In genomic region chr12:88578274-88578673, GRCh38 we compare ENCODE assay signal across 1 cellular context.
TF ChIP-seq lines count a peak whose summit lies in the region.

No MANE protein-coding gene starts in this region.

TF ChIP-seq in SK-N-SH treated with all-trans-retinoic acid at 6 μM for 48 hours, 23 proteins besides CTCF, POLR2A, EP300 and RAD21 (continued from another document):
- TF ChIP-seq, protein P1, sequence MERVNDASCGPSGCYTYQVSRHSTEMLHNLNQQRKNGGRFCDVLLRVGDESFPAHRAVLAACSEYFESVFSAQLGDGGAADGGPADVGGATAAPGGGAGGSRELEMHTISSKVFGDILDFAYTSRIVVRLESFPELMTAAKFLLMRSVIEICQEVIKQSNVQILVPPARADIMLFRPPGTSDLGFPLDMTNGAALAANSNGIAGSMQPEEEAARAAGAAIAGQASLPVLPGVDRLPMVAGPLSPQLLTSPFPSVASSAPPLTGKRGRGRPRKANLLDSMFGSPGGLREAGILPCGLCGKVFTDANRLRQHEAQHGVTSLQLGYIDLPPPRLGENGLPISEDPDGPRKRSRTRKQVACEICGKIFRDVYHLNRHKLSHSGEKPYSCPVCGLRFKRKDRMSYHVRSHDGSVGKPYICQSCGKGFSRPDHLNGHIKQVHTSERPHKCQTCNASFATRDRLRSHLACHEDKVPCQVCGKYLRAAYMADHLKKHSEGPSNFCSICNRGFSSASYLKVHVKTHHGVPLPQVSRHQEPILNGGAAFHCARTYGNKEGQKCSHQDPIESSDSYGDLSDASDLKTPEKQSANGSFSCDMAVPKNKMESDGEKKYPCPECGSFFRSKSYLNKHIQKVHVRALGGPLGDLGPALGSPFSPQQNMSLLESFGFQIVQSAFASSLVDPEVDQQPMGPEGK (CRISPR knock-in tag; IDR thresholded peaks at IDR 0.05; ENCODE audit: borderline replicate concordance): no peak
- TF ChIP-seq TSHZ2 (CRISPR knock-in tag; IDR thresholded peaks at IDR 0.05): no peak
- TF ChIP-seq, protein P2, sequence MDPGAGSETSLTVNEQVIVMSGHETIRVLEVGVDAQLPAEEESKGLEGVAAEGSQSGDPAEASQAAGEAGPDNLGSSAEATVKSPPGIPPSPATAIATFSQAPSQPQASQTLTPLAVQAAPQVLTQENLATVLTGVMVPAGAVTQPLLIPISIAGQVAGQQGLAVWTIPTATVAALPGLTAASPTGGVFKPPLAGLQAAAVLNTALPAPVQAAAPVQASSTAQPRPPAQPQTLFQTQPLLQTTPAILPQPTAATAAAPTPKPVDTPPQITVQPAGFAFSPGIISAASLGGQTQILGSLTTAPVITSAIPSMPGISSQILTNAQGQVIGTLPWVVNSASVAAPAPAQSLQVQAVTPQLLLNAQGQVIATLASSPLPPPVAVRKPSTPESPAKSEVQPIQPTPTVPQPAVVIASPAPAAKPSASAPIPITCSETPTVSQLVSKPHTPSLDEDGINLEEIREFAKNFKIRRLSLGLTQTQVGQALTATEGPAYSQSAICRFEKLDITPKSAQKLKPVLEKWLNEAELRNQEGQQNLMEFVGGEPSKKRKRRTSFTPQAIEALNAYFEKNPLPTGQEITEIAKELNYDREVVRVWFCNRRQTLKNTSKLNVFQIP (CRISPR knock-in tag; IDR thresholded peaks at IDR 0.05; ENCODE audit: borderline replicate concordance, low read depth): no peak
- TF ChIP-seq, protein P3, sequence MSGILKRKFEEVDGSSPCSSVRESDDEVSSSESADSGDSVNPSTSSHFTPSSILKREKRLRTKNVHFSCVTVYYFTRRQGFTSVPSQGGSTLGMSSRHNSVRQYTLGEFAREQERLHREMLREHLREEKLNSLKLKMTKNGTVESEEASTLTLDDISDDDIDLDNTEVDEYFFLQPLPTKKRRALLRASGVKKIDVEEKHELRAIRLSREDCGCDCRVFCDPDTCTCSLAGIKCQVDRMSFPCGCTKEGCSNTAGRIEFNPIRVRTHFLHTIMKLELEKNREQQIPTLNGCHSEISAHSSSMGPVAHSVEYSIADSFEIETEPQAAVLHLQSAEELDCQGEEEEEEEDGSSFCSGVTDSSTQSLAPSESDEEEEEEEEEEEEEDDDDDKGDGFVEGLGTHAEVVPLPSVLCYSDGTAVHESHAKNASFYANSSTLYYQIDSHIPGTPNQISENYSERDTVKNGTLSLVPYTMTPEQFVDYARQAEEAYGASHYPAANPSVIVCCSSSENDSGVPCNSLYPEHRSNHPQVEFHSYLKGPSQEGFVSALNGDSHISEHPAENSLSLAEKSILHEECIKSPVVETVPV (CRISPR knock-in tag; IDR thresholded peaks at IDR 0.05): no peak
- TF ChIP-seq BACH2 (CRISPR knock-in tag; IDR thresholded peaks at IDR 0.05; ENCODE audit: borderline replicate concordance): no peak
- no peak for TF ChIP-seq SNAI2 (CRISPR knock-in tag; IDR thresholded peaks at IDR 0.05)
- no peak for TF ChIP-seq ZFP30 (CRISPR knock-in tag; IDR thresholded peaks at IDR 0.05)
- no peak for TF ChIP-seq RARB (CRISPR knock-in tag; IDR thresholded peaks at IDR 0.05)
- TF ChIP-seq ARNTL (CRISPR knock-in tag; IDR thresholded peaks at IDR 0.05; ENCODE audit: borderline replicate concordance, low read depth): no peak
- no peak for TF ChIP-seq ZFP3 (CRISPR knock-in tag; IDR thresholded peaks at IDR 0.05)
